8 cellular contexts compared by ENCODE assay signal in the genomic region with DNA sequence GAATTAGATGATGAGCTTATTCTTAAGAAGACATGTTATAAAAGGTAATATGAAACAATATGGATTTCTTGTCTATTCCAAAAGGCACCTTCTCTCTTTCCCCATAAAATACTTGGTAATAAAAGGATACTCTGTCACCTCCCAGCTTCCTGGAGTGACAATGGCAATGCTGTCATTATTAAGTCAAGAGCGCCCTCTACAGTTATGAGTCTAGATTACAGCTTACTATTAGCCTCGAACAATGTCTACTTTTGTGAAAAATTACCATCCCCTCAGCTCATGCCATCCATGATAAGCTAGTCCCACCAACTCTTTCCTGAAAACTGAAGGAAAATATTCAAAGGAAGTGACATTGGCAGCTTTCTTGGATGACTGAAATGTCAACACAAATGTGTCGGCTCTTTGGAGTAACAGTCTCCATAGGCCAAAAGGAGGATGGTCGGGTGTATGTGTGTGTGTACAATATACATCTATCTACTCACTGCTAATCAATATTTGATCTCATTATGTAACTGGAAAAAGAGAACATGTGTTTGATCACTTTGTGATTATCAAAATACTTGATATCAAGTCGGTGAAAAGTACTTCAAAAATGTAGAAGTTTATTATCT. TPM values are rescaled to one million over a fixed set of nuclear protein-coding genes. Genes with fewer than 3 reads are reported as not detected.
DNase-seq lines count a peak whose midpoint lies in the region; ATAC-seq and TF ChIP-seq lines count a peak whose summit lies in the region.

No MANE protein-coding gene starts in this region.

- ATAC-seq in HG02798 (IDR thresholded peaks at IDR 0.05; ENCODE audit: poor library complexity, unreplicated experiment) (peak; percentile 53), left colon (peak; percentile 88), HG03565 (IDR thresholded peaks at IDR 0.05; ENCODE audit: unreplicated experiment) (no peak)

- H3K27ac ChIP-seq in brain microvascular endothelial cell = no peak overlapping the region
- no peak overlapping the region for H3K27ac ChIP-seq in vagina

- H3K36me3 ChIP-seq in brain microvascular endothelial cell (replicated peaks) (no peaks in the 10 kb centered on the region), vagina (no peaks in the 10 kb centered on the region)

- H3K27me3 ChIP-seq in brain microvascular endothelial cell (replicated peaks) = no peaks in the 10 kb centered on the region
- H3K27me3 ChIP-seq in vagina = no peaks in the 10 kb centered on the region

- in situ Hi-C loops in brain microvascular endothelial cell (cut with HindIII; ENCODE audit: low pct_ligation_motif_present, low sequenced_read_pairs) = loop anchor here (25.0 kb wide), 1 partner anchor 811 kb away; no protein-coding TSS in a partner anchor

- TF ChIP-seq CTCF in brain microvascular endothelial cell (IDR thresholded peaks at IDR 0.05; ENCODE audit: low read depth, low read length, missing control alignments) (peak; percentile 66), vagina (IDR thresholded peaks at IDR 0.05) (peak; percentile 51 to 77 (median 74))

- H3K4me3 ChIP-seq in brain microvascular endothelial cell (ENCODE audit: low read depth, low read length) (no peak overlapping the region), vagina (no peak overlapping the region)

- DNase-seq in EL (peak; percentile 59), NCI-H524 (lab: John Stamatoyannopoulos, UW) (peak; percentile 55 to 82), brain microvascular endothelial cell (no peak), left colon (no peak), vagina (ENCODE audit: extremely low spot score in 2 of 2) (no peak), activated gamma-delta T cell (lab: John Stamatoyannopoulos, UW) (no peak)

- no peaks in the 10 kb centered on the region for H3K9me3 ChIP-seq in vagina

- peaks cover 27% of the 10 kb centered on the region for H3K4me1 ChIP-seq in vagina

- intact Hi-C loops in left colon (cut with DNase I, micrococcal nuclease) = loop anchor here in 1 of 2 donors (10.0 kb wide), 2 partner anchors 803 to 1053 kb away; no protein-coding TSS in a partner anchor
- intact Hi-C loops in vagina (cut with DNase I) = no loop called here

- TF ChIP-seq POLR2A in vagina (IDR thresholded peaks at IDR 0.05) = no peak

RNA-seq across cellular contexts. Expression of gene CDKN3, which starts 48.7 kb away (rescaled TPM):
- total RNA-seq in left colon = 10 to 100 TPM in 1 of 2 donors, 1 to 10 TPM in 1; 6.3 to 12.8 TPM
- 6.6 TPM for total RNA-seq in vagina

Comparison
In these comparisons a context has a peak if more than half of its experiments do, and no peak if none do; other contexts are left out.
1. DNase-seq: peak in EL (single experiment) and NCI-H524 (2 of 2); none in brain microvascular endothelial cell (single experiment), left colon (0 of 2), vagina (0 of 2) and activated gamma-delta T cell (single experiment).